ENCODE assay signal across 1 cellular context in the genomic region with DNA sequence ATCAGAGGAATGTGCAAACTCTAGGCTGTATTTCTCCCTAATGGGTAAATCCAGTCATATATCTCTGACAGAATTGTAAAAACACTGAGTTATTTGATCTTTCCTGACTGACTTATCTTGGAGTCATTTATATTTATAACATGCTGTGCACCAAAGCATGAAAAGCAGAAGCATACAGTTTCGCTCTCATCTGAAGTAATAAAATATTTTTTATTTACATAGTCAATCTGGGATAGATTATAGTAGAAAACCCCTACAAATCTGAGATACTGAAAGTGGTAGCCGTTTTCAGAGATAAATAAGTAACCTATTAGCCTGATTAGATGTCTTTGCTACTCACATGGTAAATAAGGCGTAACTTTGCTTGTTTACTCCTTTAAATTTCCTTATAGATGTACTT.
A peak's percentile ranks its signal among the peaks of the same experiment; 100 is the strongest.
TF ChIP-seq lines count a peak whose summit lies in the region.

No MANE protein-coding gene starts in this region.

TF ChIP-seq in GM12878, 131 proteins besides CTCF, POLR2A, EP300 and RAD21 (continued from another document and continues in another):
- TF ChIP-seq, protein P1, sequence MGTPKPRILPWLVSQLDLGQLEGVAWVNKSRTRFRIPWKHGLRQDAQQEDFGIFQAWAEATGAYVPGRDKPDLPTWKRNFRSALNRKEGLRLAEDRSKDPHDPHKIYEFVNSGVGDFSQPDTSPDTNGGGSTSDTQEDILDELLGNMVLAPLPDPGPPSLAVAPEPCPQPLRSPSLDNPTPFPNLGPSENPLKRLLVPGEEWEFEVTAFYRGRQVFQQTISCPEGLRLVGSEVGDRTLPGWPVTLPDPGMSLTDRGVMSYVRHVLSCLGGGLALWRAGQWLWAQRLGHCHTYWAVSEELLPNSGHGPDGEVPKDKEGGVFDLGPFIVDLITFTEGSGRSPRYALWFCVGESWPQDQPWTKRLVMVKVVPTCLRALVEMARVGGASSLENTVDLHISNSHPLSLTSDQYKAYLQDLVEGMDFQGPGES (IDR thresholded peaks at IDR 0.05): no peak
- TF ChIP-seq, protein P2, sequence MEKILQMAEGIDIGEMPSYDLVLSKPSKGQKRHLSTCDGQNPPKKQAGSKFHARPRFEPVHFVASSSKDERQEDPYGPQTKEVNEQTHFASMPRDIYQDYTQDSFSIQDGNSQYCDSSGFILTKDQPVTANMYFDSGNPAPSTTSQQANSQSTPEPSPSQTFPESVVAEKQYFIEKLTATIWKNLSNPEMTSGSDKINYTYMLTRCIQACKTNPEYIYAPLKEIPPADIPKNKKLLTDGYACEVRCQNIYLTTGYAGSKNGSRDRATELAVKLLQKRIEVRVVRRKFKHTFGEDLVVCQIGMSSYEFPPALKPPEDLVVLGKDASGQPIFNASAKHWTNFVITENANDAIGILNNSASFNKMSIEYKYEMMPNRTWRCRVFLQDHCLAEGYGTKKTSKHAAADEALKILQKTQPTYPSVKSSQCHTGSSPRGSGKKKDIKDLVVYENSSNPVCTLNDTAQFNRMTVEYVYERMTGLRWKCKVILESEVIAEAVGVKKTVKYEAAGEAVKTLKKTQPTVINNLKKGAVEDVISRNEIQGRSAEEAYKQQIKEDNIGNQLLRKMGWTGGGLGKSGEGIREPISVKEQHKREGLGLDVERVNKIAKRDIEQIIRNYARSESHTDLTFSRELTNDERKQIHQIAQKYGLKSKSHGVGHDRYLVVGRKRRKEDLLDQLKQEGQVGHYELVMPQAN (conservative IDR thresholded peaks at IDR 0.05): no peak
- TF ChIP-seq CREB1 (IDR thresholded peaks at IDR 0.05; ENCODE audit: low read depth) (no peak), NRF1 (conservative IDR thresholded peaks at IDR 0.05; ENCODE audit: low read depth, low read length) (no peak), RBBP5 (conservative IDR thresholded peaks at IDR 0.05) (no peak), PAX5 (IDR thresholded peaks at IDR 0.05; ENCODE audit: borderline replicate concordance, low read depth, low read length) (0 out of 2 replicates have a peak, but pooled peaks have one; percentile 17), SREBF2 (IDR thresholded peaks at IDR 0.05; ENCODE audit: low read length) (no peak), LARP7 (IDR thresholded peaks at IDR 0.05) (no peak), SMAD5 (IDR thresholded peaks at IDR 0.05; ENCODE audit: low read depth) (no peak), POLR2AphosphoS5 (IDR thresholded peaks at IDR 0.05; ENCODE audit: low read length) (no peak), FOXK2 (IDR thresholded peaks at IDR 0.05) (no peak), SIX5 (IDR thresholded peaks at IDR 0.05; ENCODE audit: low read depth, low read length, severe bottlenecking) (no peak), MXI1 (IDR thresholded peaks at IDR 0.05; ENCODE audit: low read depth, low read length) (no peak), TARDBP (IDR thresholded peaks at IDR 0.05; ENCODE audit: borderline replicate concordance) (no peak), SMAD1 (IDR thresholded peaks at IDR 0.05; ENCODE audit: low read depth, partially characterized antibody) (no peak), IKZF2 (IDR thresholded peaks at IDR 0.05) (peak in 1 of 2 experiments; percentile 39; a peak in 2 of 4 replicates), NFYA (IDR thresholded peaks at IDR 0.05; ENCODE audit: borderline replicate concordance, low read depth, low read length) (no peak), ZNF274 (IDR thresholded peaks at IDR 0.05; ENCODE audit: insufficient read depth, insufficient read length) (no peak), NR2C2 (IDR thresholded peaks at IDR 0.05; ENCODE audit: borderline replicate concordance, control insufficient read depth, insufficient read length, low read depth) (no peak), CREM (IDR thresholded peaks at IDR 0.05; ENCODE audit: low read depth) (no peak), EGR1 (IDR thresholded peaks at IDR 0.05; ENCODE audit: borderline replicate concordance in 1 of 2, low read depth in 2 of 2, low read length in 2 of 2) (no peak)
- TF ChIP-seq, protein P3, sequence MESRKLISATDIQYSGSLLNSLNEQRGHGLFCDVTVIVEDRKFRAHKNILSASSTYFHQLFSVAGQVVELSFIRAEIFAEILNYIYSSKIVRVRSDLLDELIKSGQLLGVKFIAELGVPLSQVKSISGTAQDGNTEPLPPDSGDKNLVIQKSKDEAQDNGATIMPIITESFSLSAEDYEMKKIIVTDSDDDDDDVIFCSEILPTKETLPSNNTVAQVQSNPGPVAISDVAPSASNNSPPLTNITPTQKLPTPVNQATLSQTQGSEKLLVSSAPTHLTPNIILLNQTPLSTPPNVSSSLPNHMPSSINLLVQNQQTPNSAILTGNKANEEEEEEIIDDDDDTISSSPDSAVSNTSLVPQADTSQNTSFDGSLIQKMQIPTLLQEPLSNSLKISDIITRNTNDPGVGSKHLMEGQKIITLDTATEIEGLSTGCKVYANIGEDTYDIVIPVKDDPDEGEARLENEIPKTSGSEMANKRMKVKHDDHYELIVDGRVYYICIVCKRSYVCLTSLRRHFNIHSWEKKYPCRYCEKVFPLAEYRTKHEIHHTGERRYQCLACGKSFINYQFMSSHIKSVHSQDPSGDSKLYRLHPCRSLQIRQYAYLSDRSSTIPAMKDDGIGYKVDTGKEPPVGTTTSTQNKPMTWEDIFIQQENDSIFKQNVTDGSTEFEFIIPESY (IDR thresholded peaks at IDR 0.05): no peak
- TF ChIP-seq, protein P4, sequence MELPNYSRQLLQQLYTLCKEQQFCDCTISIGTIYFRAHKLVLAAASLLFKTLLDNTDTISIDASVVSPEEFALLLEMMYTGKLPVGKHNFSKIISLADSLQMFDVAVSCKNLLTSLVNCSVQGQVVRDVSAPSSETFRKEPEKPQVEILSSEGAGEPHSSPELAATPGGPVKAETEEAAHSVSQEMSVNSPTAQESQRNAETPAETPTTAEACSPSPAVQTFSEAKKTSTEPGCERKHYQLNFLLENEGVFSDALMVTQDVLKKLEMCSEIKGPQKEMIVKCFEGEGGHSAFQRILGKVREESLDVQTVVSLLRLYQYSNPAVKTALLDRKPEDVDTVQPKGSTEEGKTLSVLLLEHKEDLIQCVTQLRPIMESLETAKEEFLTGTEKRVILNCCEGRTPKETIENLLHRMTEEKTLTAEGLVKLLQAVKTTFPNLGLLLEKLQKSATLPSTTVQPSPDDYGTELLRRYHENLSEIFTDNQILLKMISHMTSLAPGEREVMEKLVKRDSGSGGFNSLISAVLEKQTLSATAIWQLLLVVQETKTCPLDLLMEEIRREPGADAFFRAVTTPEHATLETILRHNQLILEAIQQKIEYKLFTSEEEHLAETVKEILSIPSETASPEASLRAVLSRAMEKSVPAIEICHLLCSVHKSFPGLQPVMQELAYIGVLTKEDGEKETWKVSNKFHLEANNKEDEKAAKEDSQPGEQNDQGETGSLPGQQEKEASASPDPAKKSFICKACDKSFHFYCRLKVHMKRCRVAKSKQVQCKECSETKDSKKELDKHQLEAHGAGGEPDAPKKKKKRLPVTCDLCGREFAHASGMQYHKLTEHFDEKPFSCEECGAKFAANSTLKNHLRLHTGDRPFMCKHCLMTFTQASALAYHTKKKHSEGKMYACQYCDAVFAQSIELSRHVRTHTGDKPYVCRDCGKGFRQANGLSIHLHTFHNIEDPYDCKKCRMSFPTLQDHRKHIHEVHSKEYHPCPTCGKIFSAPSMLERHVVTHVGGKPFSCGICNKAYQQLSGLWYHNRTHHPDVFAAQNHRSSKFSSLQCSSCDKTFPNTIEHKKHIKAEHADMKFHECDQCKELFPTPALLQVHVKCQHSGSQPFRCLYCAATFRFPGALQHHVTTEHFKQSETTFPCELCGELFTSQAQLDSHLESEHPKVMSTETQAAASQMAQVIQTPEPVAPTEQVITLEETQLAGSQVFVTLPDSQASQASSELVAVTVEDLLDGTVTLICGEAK (IDR thresholded peaks at IDR 0.05; ENCODE audit: borderline replicate concordance): no peak
- TF ChIP-seq, protein P5, sequence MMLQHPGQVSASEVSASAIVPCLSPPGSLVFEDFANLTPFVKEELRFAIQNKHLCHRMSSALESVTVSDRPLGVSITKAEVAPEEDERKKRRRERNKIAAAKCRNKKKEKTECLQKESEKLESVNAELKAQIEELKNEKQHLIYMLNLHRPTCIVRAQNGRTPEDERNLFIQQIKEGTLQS (IDR thresholded peaks at IDR 0.05; ENCODE audit: borderline replicate concordance, extremely low read depth, low read depth, low read length): no peak
- TF ChIP-seq, protein P6, sequence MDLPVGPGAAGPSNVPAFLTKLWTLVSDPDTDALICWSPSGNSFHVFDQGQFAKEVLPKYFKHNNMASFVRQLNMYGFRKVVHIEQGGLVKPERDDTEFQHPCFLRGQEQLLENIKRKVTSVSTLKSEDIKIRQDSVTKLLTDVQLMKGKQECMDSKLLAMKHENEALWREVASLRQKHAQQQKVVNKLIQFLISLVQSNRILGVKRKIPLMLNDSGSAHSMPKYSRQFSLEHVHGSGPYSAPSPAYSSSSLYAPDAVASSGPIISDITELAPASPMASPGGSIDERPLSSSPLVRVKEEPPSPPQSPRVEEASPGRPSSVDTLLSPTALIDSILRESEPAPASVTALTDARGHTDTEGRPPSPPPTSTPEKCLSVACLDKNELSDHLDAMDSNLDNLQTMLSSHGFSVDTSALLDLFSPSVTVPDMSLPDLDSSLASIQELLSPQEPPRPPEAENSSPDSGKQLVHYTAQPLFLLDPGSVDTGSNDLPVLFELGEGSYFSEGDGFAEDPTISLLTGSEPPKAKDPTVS (IDR thresholded peaks at IDR 0.05; ENCODE audit: low read depth, low read length): no peak
- TF ChIP-seq, protein P7, sequence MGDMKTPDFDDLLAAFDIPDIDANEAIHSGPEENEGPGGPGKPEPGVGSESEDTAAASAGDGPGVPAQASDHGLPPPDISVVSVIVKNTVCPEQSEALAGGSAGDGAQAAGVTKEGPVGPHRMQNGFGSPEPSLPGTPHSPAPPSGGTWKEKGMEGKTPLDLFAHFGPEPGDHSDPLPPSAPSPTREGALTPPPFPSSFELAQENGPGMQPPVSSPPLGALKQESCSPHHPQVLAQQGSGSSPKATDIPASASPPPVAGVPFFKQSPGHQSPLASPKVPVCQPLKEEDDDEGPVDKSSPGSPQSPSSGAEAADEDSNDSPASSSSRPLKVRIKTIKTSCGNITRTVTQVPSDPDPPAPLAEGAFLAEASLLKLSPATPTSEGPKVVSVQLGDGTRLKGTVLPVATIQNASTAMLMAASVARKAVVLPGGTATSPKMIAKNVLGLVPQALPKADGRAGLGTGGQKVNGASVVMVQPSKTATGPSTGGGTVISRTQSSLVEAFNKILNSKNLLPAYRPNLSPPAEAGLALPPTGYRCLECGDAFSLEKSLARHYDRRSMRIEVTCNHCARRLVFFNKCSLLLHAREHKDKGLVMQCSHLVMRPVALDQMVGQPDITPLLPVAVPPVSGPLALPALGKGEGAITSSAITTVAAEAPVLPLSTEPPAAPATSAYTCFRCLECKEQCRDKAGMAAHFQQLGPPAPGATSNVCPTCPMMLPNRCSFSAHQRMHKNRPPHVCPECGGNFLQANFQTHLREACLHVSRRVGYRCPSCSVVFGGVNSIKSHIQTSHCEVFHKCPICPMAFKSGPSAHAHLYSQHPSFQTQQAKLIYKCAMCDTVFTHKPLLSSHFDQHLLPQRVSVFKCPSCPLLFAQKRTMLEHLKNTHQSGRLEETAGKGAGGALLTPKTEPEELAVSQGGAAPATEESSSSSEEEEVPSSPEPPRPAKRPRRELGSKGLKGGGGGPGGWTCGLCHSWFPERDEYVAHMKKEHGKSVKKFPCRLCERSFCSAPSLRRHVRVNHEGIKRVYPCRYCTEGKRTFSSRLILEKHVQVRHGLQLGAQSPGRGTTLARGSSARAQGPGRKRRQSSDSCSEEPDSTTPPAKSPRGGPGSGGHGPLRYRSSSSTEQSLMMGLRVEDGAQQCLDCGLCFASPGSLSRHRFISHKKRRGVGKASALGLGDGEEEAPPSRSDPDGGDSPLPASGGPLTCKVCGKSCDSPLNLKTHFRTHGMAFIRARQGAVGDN (IDR thresholded peaks at IDR 0.05): no peak
- TF ChIP-seq, protein P8, sequence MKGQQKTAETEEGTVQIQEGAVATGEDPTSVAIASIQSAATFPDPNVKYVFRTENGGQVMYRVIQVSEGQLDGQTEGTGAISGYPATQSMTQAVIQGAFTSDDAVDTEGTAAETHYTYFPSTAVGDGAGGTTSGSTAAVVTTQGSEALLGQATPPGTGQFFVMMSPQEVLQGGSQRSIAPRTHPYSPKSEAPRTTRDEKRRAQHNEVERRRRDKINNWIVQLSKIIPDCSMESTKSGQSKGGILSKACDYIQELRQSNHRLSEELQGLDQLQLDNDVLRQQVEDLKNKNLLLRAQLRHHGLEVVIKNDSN (IDR thresholded peaks at IDR 0.05; ENCODE audit: borderline replicate concordance, extremely low read length, insufficient read depth, low read depth, low read length): no peak
- TF ChIP-seq, protein P9, sequence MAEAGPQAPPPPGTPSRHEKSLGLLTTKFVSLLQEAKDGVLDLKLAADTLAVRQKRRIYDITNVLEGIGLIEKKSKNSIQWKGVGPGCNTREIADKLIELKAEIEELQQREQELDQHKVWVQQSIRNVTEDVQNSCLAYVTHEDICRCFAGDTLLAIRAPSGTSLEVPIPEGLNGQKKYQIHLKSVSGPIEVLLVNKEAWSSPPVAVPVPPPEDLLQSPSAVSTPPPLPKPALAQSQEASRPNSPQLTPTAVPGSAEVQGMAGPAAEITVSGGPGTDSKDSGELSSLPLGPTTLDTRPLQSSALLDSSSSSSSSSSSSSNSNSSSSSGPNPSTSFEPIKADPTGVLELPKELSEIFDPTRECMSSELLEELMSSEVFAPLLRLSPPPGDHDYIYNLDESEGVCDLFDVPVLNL (IDR thresholded peaks at IDR 0.05; ENCODE audit: low read depth, low read length): no peak
- TF ChIP-seq, protein P10, sequence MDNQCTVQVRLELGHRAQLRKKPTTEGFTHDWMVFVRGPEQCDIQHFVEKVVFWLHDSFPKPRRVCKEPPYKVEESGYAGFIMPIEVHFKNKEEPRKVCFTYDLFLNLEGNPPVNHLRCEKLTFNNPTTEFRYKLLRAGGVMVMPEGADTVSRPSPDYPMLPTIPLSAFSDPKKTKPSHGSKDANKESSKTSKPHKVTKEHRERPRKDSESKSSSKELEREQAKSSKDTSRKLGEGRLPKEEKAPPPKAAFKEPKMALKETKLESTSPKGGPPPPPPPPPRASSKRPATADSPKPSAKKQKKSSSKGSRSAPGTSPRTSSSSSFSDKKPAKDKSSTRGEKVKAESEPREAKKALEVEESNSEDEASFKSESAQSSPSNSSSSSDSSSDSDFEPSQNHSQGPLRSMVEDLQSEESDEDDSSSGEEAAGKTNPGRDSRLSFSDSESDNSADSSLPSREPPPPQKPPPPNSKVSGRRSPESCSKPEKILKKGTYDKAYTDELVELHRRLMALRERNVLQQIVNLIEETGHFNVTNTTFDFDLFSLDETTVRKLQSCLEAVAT (IDR thresholded peaks at IDR 0.05): no peak
- TF ChIP-seq, protein P11, sequence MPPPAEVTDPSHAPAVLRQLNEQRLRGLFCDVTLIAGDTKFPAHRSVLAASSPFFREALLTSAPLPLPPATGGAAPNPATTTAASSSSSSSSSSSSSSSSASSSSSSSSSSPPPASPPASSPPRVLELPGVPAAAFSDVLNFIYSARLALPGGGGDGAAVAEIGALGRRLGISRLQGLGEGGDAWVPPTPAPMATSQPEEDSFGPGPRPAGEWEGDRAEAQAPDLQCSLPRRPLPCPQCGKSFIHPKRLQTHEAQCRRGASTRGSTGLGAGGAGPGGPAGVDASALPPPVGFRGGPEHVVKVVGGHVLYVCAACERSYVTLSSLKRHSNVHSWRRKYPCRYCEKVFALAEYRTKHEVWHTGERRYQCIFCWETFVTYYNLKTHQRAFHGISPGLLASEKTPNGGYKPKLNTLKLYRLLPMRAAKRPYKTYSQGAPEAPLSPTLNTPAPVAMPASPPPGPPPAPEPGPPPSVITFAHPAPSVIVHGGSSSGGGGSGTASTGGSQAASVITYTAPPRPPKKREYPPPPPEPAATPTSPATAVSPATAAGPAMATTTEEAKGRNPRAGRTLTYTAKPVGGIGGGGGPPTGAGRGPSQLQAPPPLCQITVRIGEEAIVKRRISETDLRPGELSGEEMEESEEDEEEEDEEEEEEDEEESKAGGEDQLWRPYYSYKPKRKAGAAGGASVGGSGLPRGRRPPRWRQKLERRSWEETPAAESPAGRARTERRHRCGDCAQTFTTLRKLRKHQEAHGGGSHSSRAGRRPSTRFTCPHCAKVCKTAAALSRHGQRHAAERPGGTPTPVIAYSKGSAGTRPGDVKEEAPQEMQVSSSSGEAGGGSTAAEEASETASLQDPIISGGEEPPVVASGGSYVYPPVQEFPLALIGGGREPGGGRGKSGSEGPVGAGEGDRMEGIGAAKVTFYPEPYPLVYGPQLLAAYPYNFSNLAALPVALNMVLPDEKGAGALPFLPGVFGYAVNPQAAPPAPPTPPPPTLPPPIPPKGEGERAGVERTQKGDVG (CRISPR knock-in tag; IDR thresholded peaks at IDR 0.05): no peak
